Comparison of ENCODE assay signal across 8 cellular contexts in genomic region chr7:55018361-55019328, GRCh38. TPM values are rescaled to one million over a fixed set of nuclear protein-coding genes. Genes with fewer than 3 reads are reported as not detected.
DNase-seq lines count a peak whose midpoint lies in the region; ATAC-seq and TF ChIP-seq lines count a peak whose summit lies in the region.

EGFR (plus strand) TSS chr7:55019017; CDS start chr7:55019278, 261 bp downstream.

- TF ChIP-seq CTCF in AG09309 (IDR thresholded peaks at IDR 0.05; ENCODE audit: control insufficient read depth, insufficient read depth, low read depth, low read length, missing control alignments) = no peak
- TF ChIP-seq CTCF in H9 (conservative IDR thresholded peaks at IDR 0.05) = no peak
- TF ChIP-seq CTCF in WI38 (IDR thresholded peaks at IDR 0.05; ENCODE audit: low read depth, low read length) = no peak
- TF ChIP-seq CTCF in neural progenitor cell (IDR thresholded peaks at IDR 0.05) = no peak

- H3K4me2 ChIP-seq in H9 (ENCODE audit: insufficient read depth, insufficient read length, low read length) (peak within 1 kb of the TSS; percentile 56), neural progenitor cell (peak within 1 kb of the TSS; percentile 99)

- no peaks in the 10 kb centered on the region for H4K20me1 ChIP-seq in H9 (ENCODE audit: control insufficient read depth, insufficient read depth, insufficient read length)
- peaks cover 9% of the 10 kb centered on the region for H4K20me1 ChIP-seq in neural progenitor cell (ENCODE audit: low read depth)

- no peak within 1 kb of the TSS for H3K4ac ChIP-seq in H9 (ENCODE audit: low read depth, low read length)

- no peak within 1 kb of the TSS for H3K56ac ChIP-seq in H9 (ENCODE audit: insufficient read length, low read depth, low read length)

- H3K27ac ChIP-seq in H9 (ENCODE audit: insufficient read length, low read depth, low read length) = no peak within 1 kb of the TSS
- H3K27ac ChIP-seq in neural progenitor cell = no peak within 1 kb of the TSS

- POLR2A ChIA-PET in naive thymus-derived CD8-positive, alpha-beta T cell (lab: Charles Lee) = no interaction called here

- no peak within 1 kb of the TSS for H2BK20ac ChIP-seq in H9 (ENCODE audit: low read depth, low read length, poor library complexity, severe bottlenecking)

- H3K27me3 Mint-ChIP-seq in H9 (ENCODE audit: low read depth) = peaks cover 76% of the 10 kb centered on the region
- peaks cover 20% of the 10 kb centered on the region for H3K27me3 Mint-ChIP-seq in neural progenitor cell (ENCODE audit: insufficient read depth, low read depth)
- H3K27me3 Mint-ChIP-seq in naive thymus-derived CD8-positive, alpha-beta T cell = peaks cover 18 to 63% (median 45%) of the 10 kb centered on the region in 5 donors

- H2BK5ac ChIP-seq in H9 (ENCODE audit: insufficient read length, low read length) = no peak within 1 kb of the TSS

- H2BK15ac ChIP-seq in H9 (ENCODE audit: low read depth, low read length) = no peak within 1 kb of the TSS

- no peak within 1 kb of the TSS for H2BK12ac ChIP-seq in H9 (ENCODE audit: insufficient read length, low read depth, low read length)

- no CpG with 5 or more reads among the region's 98 CpGs for WGBS in H9 (ENCODE audit: extremely low coverage, insufficient read length, low lambda C conversion rate)

- no peak within 1 kb of the TSS for H2AK5ac ChIP-seq in H9 (ENCODE audit: insufficient read length, low read length)

- H3K18ac ChIP-seq in H9 (ENCODE audit: insufficient read length, low read depth, low read length) = no peak within 1 kb of the TSS

- no peak for DNase-seq in AG09309 (ENCODE audit: low read depth)
- peak; percentile 60 for DNase-seq in H9
- no peak for DNase-seq in glomerular endothelial cell (ENCODE audit: extremely low read depth, low read depth, low spot score)
- peak; percentile 82 for DNase-seq in neural progenitor cell (ENCODE audit: low spot score)
- DNase-seq in naive thymus-derived CD8-positive, alpha-beta T cell = no peak

- H3K4me1 Mint-ChIP-seq in H9 (peaks cover 0 to 3% of the 10 kb centered on the region in 2 experiments; a peak in 1 of 4 replicates), neural progenitor cell (peaks cover 3% of the 10 kb centered on the region)
- peaks cover 0 to 1% (median 0%) of the 10 kb centered on the region in 4 donors for H3K4me1 Mint-ChIP-seq in naive thymus-derived CD8-positive, alpha-beta T cell

- no peaks in the 10 kb centered on the region for H3K36me3 ChIP-seq in neural progenitor cell

- H3K27ac Mint-ChIP-seq in H9 (no peak within 1 kb of the TSS), neural progenitor cell (no peak within 1 kb of the TSS)
- no peak within 1 kb of the TSS for H3K27ac Mint-ChIP-seq in naive thymus-derived CD8-positive, alpha-beta T cell

- H3K36me3 Mint-ChIP-seq in H9 (ENCODE audit: insufficient read depth in 1 of 3, low read depth in 3 of 3) = no peaks in the 10 kb centered on the region
- no peaks in the 10 kb centered on the region for H3K36me3 Mint-ChIP-seq in neural progenitor cell
- peaks cover 0 to 4% (median 0%) of the 10 kb centered on the region in 3 donors for H3K36me3 Mint-ChIP-seq in naive thymus-derived CD8-positive, alpha-beta T cell

- H3K4me1 ChIP-seq in H9 (ENCODE audit: insufficient read depth, low read length) (no peaks in the 10 kb centered on the region), neural progenitor cell (no peaks in the 10 kb centered on the region)

- H3K9ac ChIP-seq in H9 (ENCODE audit: extremely low read depth, insufficient read length, low read length) = no peak within 1 kb of the TSS
- no peak within 1 kb of the TSS for H3K9ac ChIP-seq in neural progenitor cell

- no peak within 1 kb of the TSS for H3T11ph ChIP-seq in H9 (ENCODE audit: low read length)

- H4K91ac ChIP-seq in H9 (ENCODE audit: insufficient read length, low read depth, low read length) = no peak within 1 kb of the TSS

- H3K23me2 ChIP-seq in H9 (ENCODE audit: insufficient read length, low read depth, low read length, poor library complexity, severe bottlenecking) = peaks cover 10% of the 10 kb centered on the region

- H4K5ac ChIP-seq in H9 (ENCODE audit: insufficient read length, low read depth, low read length) = no peak within 1 kb of the TSS

- no peaks in the 10 kb centered on the region for H3K79me1 ChIP-seq in H9 (ENCODE audit: insufficient read depth, low read depth, low read length, poor library complexity, severe bottlenecking)

- H4K8ac ChIP-seq in H9 (replicated peaks; ENCODE audit: insufficient read length, low read depth, low read length) = no peak within 1 kb of the TSS

- no peaks in the 10 kb centered on the region for H3K9me3 Mint-ChIP-seq in H9
- peaks cover under 1% of the 10 kb centered on the region for H3K9me3 Mint-ChIP-seq in neural progenitor cell
- H3K9me3 Mint-ChIP-seq in naive thymus-derived CD8-positive, alpha-beta T cell = peaks cover 0 to 7% (median 0%) of the 10 kb centered on the region in 9 donors

- H3F3A ChIP-seq in neural progenitor cell (ENCODE audit: low read depth) = peaks cover 10% of the 10 kb centered on the region

- H3K14ac ChIP-seq in H9 (ENCODE audit: insufficient read depth, low read length) = no peak within 1 kb of the TSS

- H3K23ac ChIP-seq in H9 (ENCODE audit: insufficient read length, low read depth, low read length) = no peak within 1 kb of the TSS

- H2AFZ ChIP-seq in H9 (ENCODE audit: low read length) (no peak within 1 kb of the TSS), neural progenitor cell (replicated peaks) (peak within 1 kb of the TSS; percentile 99)

- H3K4me3 Mint-ChIP-seq in H9 (peak within 1 kb of the TSS; percentile 61 to 77), neural progenitor cell (peak within 1 kb of the TSS; percentile 82)
- peak within 1 kb of the TSS in 3 of 10 donors; percentile 26 to 41 (median 27) for H3K4me3 Mint-ChIP-seq in naive thymus-derived CD8-positive, alpha-beta T cell

- H2BK120ac ChIP-seq in H9 (ENCODE audit: low read depth, low read length, poor library complexity, severe bottlenecking) = no peak within 1 kb of the TSS

- peak within 1 kb of the TSS; percentile 76 for H3K4me3 ChIP-seq in AG09309 (ENCODE audit: control insufficient read depth, low read depth, low read length)
- H3K4me3 ChIP-seq in WI38 (ENCODE audit: low read depth, low read length) = peak within 1 kb of the TSS; percentile 86
- H3K4me3 ChIP-seq in neural progenitor cell = peak within 1 kb of the TSS; percentile 82

- ATAC-seq in naive thymus-derived CD8-positive, alpha-beta T cell = no peak
- ATAC-seq in GM21717 (IDR thresholded peaks at IDR 0.05; ENCODE audit: unreplicated experiment) (no peak), HG03097 (IDR thresholded peaks at IDR 0.05; ENCODE audit: low FRiP score, unreplicated experiment) (no peak)

- H3K27me3 ChIP-seq in H9 (ENCODE audit: insufficient read depth, low read length) = peaks cover 27% of the 10 kb centered on the region
- H3K27me3 ChIP-seq in neural progenitor cell = peaks cover 90% of the 10 kb centered on the region

- H3K9me3 ChIP-seq in H9 (ENCODE audit: control insufficient read depth, low read depth, low read length) (no peaks in the 10 kb centered on the region), neural progenitor cell (ENCODE audit: low read depth) (no peaks in the 10 kb centered on the region)

- H3K79me2 ChIP-seq in H9 (ENCODE audit: insufficient read depth, low read length) (no peaks in the 10 kb centered on the region), neural progenitor cell (ENCODE audit: low read depth) (no peaks in the 10 kb centered on the region)

RNA-seq across cellular contexts. Expression of gene EGFR, which starts in this region (rescaled TPM):
- 3.1 and 3.3 TPM in 2 replicates for total RNA-seq in H9 (2021)
- total RNA-seq in glomerular endothelial cell = 16.8 and 21.7 TPM in 2 replicates
- 4.6 and 4.7 TPM in 2 replicates for total RNA-seq in neural progenitor cell (ENCODE audit: low replicate concordance)
- not detected for total RNA-seq in naive thymus-derived CD8-positive, alpha-beta T cell
- not detected for polyA plus RNA-seq in naive thymus-derived CD8-positive, alpha-beta T cell

Comparison
In these comparisons a context has a peak if more than half of its experiments do, and no peak if none do; other contexts are left out.
1. DNase-seq: peak in H9 (single experiment) and neural progenitor cell (single experiment); none in AG09309 (single experiment), glomerular endothelial cell (single experiment) and naive thymus-derived CD8-positive, alpha-beta T cell (0 of 10).
2. Peak in every context shown above with its lines, with median percentiles within 50 percentile points of each other: H3K4me3 ChIP-seq.